Comparison of ENCODE assay signal across 23 cellular contexts in the genomic region with DNA sequence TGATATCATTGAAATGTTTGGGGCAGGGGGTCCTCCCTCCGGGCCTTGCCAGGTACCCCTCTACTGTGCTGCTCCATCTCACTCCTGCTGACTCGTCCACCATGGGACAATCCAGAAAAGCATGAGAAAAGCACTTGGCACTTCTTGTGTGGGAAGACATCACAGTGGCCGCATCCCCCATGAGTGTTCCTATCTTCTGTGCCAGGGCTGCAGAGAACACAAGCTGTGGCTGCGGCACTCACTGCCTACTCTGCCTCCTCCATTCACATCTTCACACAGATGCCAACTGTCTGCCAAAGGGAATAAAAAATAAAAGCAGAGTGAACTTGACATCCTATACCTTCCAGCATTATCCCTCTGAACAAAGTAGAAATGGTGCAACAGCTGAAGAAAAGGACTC.
"Had no signal": no experiment of that assay in that cellular context is flagged by ENCODE, and none has a peak within 500 bp of the region (broad histone marks: within the 10 kb centered on the region; RNA-seq: fewer than 3 reads in every experiment).

No MANE protein-coding gene starts in this region.

- H3K36me3 ChIP-seq: heart left ventricle, left ventricle myocardium inferior, pancreas, right atrium auricular region, right lobe of liver, thyroid gland, transverse colon, upper lobe of left lung, vagina had no signal

- H3K4me1 ChIP-seq: heart left ventricle, left ventricle myocardium inferior, pancreas, right atrium auricular region, right lobe of liver, thyroid gland, transverse colon, upper lobe of left lung, vagina had no signal

- H3K4me3 ChIP-seq: heart left ventricle, left ventricle myocardium inferior, lung, mucosa of descending colon, pancreas, right atrium auricular region, right lobe of liver, smooth muscle cell, thyroid gland, transverse colon, upper lobe of left lung, vagina had no signal

- DNase-seq: heart left ventricle; immature natural killer cell; islet precursor cell; left ventricle myocardium inferior; mucosa of descending colon; naive thymus-derived CD4-positive, alpha-beta T cell; pancreas; right lobe of liver; stimulated activated CD4-positive, alpha-beta T cell treated with anti-CD3 and anti-CD28 coated beads, Interleukin-1b, Interleukin-23, amount 100 ng/mL, for 48 hours; stimulated activated CD4-positive, alpha-beta T cell treated with anti-CD3 and anti-CD28 coated beads, Interleukin-2, amount 100 ng/mL, for 48 hours; stimulated activated CD4-positive, alpha-beta T cell treated with anti-CD3 and anti-CD28 coated beads, Interleukin-4, amount 100 ng/mL, for 4 hours; stimulated activated CD8-positive, alpha-beta memory T cell treated with anti-CD3 and anti-CD28 coated beads, Interleukin-4, amount 100 ng/mL, for 48 hours; stimulated activated naive CD4-positive, alpha-beta T cell treated with Interleukin-2 at 50 U/mL for 16 hours; stimulated activated naive CD8-positive, alpha-beta T cell treated with anti-CD3 and anti-CD28 coated beads, Interleukin-15, amount 100 ng/mL, for 72 hours; thyroid gland; transverse colon; upper lobe of left lung had no signal

- H3K27me3 ChIP-seq: heart left ventricle, pancreas, right atrium auricular region, right lobe of liver, thyroid gland, upper lobe of left lung, vagina had no signal

- H3K9me3 ChIP-seq: mucosa of descending colon, pancreas, right lobe of liver, thyroid gland, transverse colon, vagina had no signal

- ATAC-seq: heart left ventricle; mucosa of descending colon; naive thymus-derived CD4-positive, alpha-beta T cell; natural killer cell treated with Interleukin-12 subunit alpha and Interleukin-12 subunit beta and Interleukin-15 and Interleukin-18, amount 100 ng/mL, for 72 hours; pancreas; right lobe of liver; stimulated activated memory B cell treated with anti-CD40 and anti-IgM and Interleukin-4, amounts not matched to agents 10 μg/mL and 1 μg/mL and 100 μg/mL, for 72 hours; stimulated activated naive CD8-positive, alpha-beta T cell treated with anti-CD3 and anti-CD28 coated beads, Interleukin-15, amount 100 ng/mL, for 72 hours had no signal

- H3K27ac ChIP-seq: heart left ventricle, left ventricle myocardium inferior, pancreas, right atrium auricular region, right lobe of liver, thyroid gland, transverse colon, upper lobe of left lung, vagina had no signal
